In the genomic region with DNA sequence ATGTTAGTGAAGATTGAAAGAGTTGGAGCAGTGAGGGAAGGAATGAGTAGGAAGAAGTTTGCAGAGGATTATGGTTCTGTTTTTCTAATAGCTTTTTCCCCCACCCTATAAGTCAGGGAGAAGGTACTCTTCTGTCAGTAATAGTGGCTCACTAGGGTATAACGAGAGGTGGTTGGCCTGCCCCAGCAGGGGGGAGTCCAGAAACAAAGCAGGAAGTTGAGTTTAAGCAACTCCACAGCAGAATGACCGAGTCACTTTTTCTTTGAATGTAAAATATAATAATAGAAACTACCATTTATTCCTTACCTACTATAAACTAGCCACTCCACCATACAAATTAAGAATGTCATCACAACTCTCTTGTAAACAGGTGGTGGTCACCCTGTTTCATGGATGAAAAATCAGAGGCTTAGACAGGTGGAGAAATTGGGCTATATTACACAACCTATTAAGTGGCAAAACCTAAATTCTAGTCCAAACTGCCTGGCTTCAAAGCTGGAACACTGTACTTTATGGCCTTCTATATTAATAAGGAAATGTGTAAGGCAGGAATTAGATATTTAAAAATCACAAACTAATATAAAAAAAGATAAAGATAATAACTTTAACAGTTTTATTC, we compare ENCODE assay signal across 14 cellular contexts. TPM values are rescaled to one million over a fixed set of nuclear protein-coding genes. Genes with fewer than 3 reads are reported as not detected.
DNase-seq lines count a peak whose midpoint lies in the region; ATAC-seq and TF ChIP-seq lines count a peak whose summit lies in the region.
"Had no signal": no experiment of that assay in that cellular context is flagged by ENCODE, and none has a peak within 500 bp of the region (broad histone marks: within the 10 kb centered on the region; RNA-seq: fewer than 3 reads in every experiment).

No MANE protein-coding gene starts in this region.

- no peak overlapping the region for H3K27ac ChIP-seq in right atrium auricular region

- TF ChIP-seq CTCF in astrocyte of the spinal cord (IDR thresholded peaks at IDR 0.05; ENCODE audit: low read depth, low read length) (no peak), right atrium auricular region (IDR thresholded peaks at IDR 0.05) (no peak)

- H3K27me3 ChIP-seq in right atrium auricular region, result no peaks in the 10 kb centered on the region

- peak; percentile 71 for ATAC-seq in GM18519 (IDR thresholded peaks at IDR 0.05; ENCODE audit: low FRiP score, unreplicated experiment)
- ATAC-seq in GM21786 (IDR thresholded peaks at IDR 0.05; ENCODE audit: unreplicated experiment), result peak; percentile 97
- peak; percentile 92 for ATAC-seq in HG03442 (IDR thresholded peaks at IDR 0.05; ENCODE audit: unreplicated experiment)

- DNase-seq in astrocyte of the spinal cord (ENCODE audit: low read depth, low spot score) (peak; percentile 22), NCI-H446 (lab: John Stamatoyannopoulos, UW) (no peak), NCI-H2171 (lab: John Stamatoyannopoulos, UW) (no peak), right atrium auricular region (ENCODE audit: low spot score) (no peak), ecto neural progenitor cell (ENCODE audit: low spot score) (no peak)
- DNase-seq: activated CD4-positive, alpha-beta T cell treated with anti-CD3 and anti-CD28 coated beads, Interleukin-2, amount 50 U/mL, for 1 hour; activated naive CD8-positive, alpha-beta T cell treated with anti-CD3 and anti-CD28 coated beads for 36 hours; CD4-positive, CD25-positive, alpha-beta regulatory T cell; NCI-H1436 treated with DMSO at 0.1 percent for 48 hours; SHP77 had no signal

- H3K4me1 ChIP-seq in right atrium auricular region, result peaks cover 0 to 28% of the 10 kb centered on the region in 2 donors

- H3K4me3 ChIP-seq in astrocyte of the spinal cord (ENCODE audit: low read depth, low read length), result no peak overlapping the region
- H3K4me3 ChIP-seq in right atrium auricular region, result no peak overlapping the region
- H3K4me3 ChIP-seq: smooth muscle cell had no signal

- in situ Hi-C loops in astrocyte of the spinal cord (cut with HindIII; ENCODE audit: low sequenced_read_pairs), result no loop called here

- no peaks in the 10 kb centered on the region for H3K9me3 ChIP-seq in right atrium auricular region

- H3K36me3 ChIP-seq in right atrium auricular region, result no peaks in the 10 kb centered on the region

RNA-seq across cellular contexts. Expression of gene AP1AR, which starts 21.9 kb away (rescaled TPM):
- 10 to 100 TPM in 1 of 2 donors, 1 to 10 TPM in 1; 6.6 to 10.2 TPM for total RNA-seq in right atrium auricular region

RNA-seq across cellular contexts. Expression of gene TIFA, which starts 32.2 kb away (rescaled TPM):
- total RNA-seq in right atrium auricular region, result 10 to 100 TPM in 1 of 2 donors, 1 to 10 TPM in 1; 9.5 to 14.5 TPM

RNA-seq across cellular contexts. Expression of gene ALPK1, which starts 43.7 kb away (rescaled TPM):
- total RNA-seq in right atrium auricular region, result 1 to 10 TPM; 4.2 to 8.1 TPM
